Comparison of ENCODE assay signal across 13 cellular contexts in the genomic region with DNA sequence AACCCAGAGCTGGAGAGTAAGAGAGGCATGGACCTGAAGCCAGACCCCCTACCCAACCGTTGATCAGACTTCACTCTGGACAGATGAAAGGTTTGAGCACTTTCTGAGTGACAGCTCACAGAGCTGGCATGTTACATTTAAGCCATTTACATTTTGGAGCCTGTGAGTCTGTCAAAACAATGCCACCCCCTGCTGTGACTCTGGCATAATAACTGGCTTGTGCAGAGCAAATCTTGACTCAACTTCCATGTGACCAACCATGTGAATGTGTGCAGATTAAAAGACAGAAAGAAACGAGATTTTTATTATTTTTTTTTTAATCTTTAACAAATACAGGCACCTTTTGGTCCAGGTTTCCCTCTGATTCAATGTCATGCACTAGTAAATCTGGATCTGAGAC. TPM values are rescaled to one million over a fixed set of nuclear protein-coding genes. Genes with fewer than 3 reads are reported as not detected.
DNase-seq lines count a peak whose midpoint lies in the region; ATAC-seq and TF ChIP-seq lines count a peak whose summit lies in the region.
"Had no signal": no experiment of that assay in that cellular context is flagged by ENCODE, and none has a peak within 500 bp of the region (broad histone marks: within the 10 kb centered on the region; RNA-seq: fewer than 3 reads in every experiment).

No MANE protein-coding gene starts in this region.

- no peak overlapping the region for H3K27ac Mint-ChIP-seq in Calu3 (ENCODE audit: unreplicated experiment)
- H3K27ac Mint-ChIP-seq: activated CD4-positive, alpha-beta T cell treated with anti-CD3 and anti-CD28 coated beads, Interleukin-2, amount 10 ng/mL, durations not matched to agents 24 days and 14 days; activated naive CD4-positive, alpha-beta T cell treated with anti-CD3 and anti-CD28 coated beads, Interleukin-2, amount 50 U/mL, for 24 hours; stimulated activated effector memory CD8-positive, alpha-beta T cell treated with anti-CD3 and anti-CD28 coated beads, Interleukin-12 subunit alpha, Interleukin-12 subunit beta, amount 100 ng/mL, for 72 hours had no signal

- no TSS peak for BruUV-seq in Calu3 (replicated peaks; lab: Mats Ljungman, UMichigan)

- H3K4me3 Mint-ChIP-seq in Calu3 (ENCODE audit: low read depth, unreplicated experiment) = no peak overlapping the region
- H3K4me3 Mint-ChIP-seq: activated CD4-positive, alpha-beta T cell treated with anti-CD3 and anti-CD28 coated beads, Interleukin-2, amount 10 ng/mL, durations not matched to agents 24 days and 14 days; activated naive CD4-positive, alpha-beta T cell treated with anti-CD3 and anti-CD28 coated beads, Interleukin-2, amount 50 U/mL, for 24 hours; stimulated activated effector memory CD8-positive, alpha-beta T cell treated with anti-CD3 and anti-CD28 coated beads, Interleukin-12 subunit alpha, Interleukin-12 subunit beta, amount 100 ng/mL, for 72 hours had no signal

- no peak for ATAC-seq in HG02678 (IDR thresholded peaks at IDR 0.05; ENCODE audit: unreplicated experiment)
- no peak for ATAC-seq in SK-N-SH treated with all-trans-retinoic acid at 6 μM for 48 hours
- ATAC-seq: stimulated activated effector memory CD8-positive, alpha-beta T cell treated with anti-CD3 and anti-CD28 coated beads, Interleukin-12 subunit alpha, Interleukin-12 subunit beta, amount 100 ng/mL, for 72 hours had no signal

- DNase-seq in Daoy (ENCODE audit: low read depth) = peak; percentile 81
- peak; percentile 63 for DNase-seq in M059J (ENCODE audit: low read depth)
- peak; percentile 48 for DNase-seq in SK-MEL-5 (ENCODE audit: low read depth, low spot score)
- DNase-seq in myocyte (ENCODE audit: low read depth) = peak; percentile 62
- no peak for DNase-seq in germinal center (ENCODE audit: low spot score)
- DNase-seq in Calu3 = no peak
- DNase-seq: activated CD4-positive, alpha-beta T cell treated with anti-CD3 and anti-CD28 coated beads, Interleukin-2, amount 10 ng/mL, durations not matched to agents 24 days and 14 days; effector CD4-positive, alpha-beta T cell; NCI-H1048 had no signal

- no peaks in the 10 kb centered on the region for H3K36me3 Mint-ChIP-seq in Calu3 (ENCODE audit: insufficient read depth, unreplicated experiment)
- H3K36me3 Mint-ChIP-seq: activated naive CD4-positive, alpha-beta T cell treated with anti-CD3 and anti-CD28 coated beads, Interleukin-2, amount 50 U/mL, for 24 hours; stimulated activated effector memory CD8-positive, alpha-beta T cell treated with anti-CD3 and anti-CD28 coated beads, Interleukin-12 subunit alpha, Interleukin-12 subunit beta, amount 100 ng/mL, for 72 hours had no signal

- in situ Hi-C loops in SK-MEL-5 (cut with HindIII; ENCODE audit: low pct_unique_long_range_greater_than_20kb, low sequenced_read_pairs) = no loop called here

- CTCF ChIA-PET in Calu3 (lab: Charles Lee) = interaction anchor here (1.3 kb wide), 1 partner anchor 15 kb away, joined by 5 read pairs; no protein-coding TSS in a partner anchor

- no peaks in the 10 kb centered on the region for H3K9me3 Mint-ChIP-seq in Calu3 (ENCODE audit: low read depth, unreplicated experiment)
- H3K9me3 Mint-ChIP-seq: activated naive CD4-positive, alpha-beta T cell treated with anti-CD3 and anti-CD28 coated beads, Interleukin-2, amount 50 U/mL, for 24 hours; stimulated activated effector memory CD8-positive, alpha-beta T cell treated with anti-CD3 and anti-CD28 coated beads, Interleukin-12 subunit alpha, Interleukin-12 subunit beta, amount 100 ng/mL, for 72 hours had no signal

- H3K27me3 Mint-ChIP-seq in Calu3 (ENCODE audit: unreplicated experiment) = peaks cover 67% of the 10 kb centered on the region

- intact Hi-C loops in Calu3 (cut with micrococcal nuclease; ENCODE audit: unreplicated experiment) = no loop called here

- no peak for TF ChIP-seq CTCF in Calu3 (IDR thresholded peaks at IDR 0.05; ENCODE audit: unreplicated experiment)

- H3K4me1 Mint-ChIP-seq in Calu3 (ENCODE audit: low read depth, unreplicated experiment) = no peaks in the 10 kb centered on the region
- H3K4me1 Mint-ChIP-seq: stimulated activated effector memory CD8-positive, alpha-beta T cell treated with anti-CD3 and anti-CD28 coated beads, Interleukin-12 subunit alpha, Interleukin-12 subunit beta, amount 100 ng/mL, for 72 hours had no signal

TF ChIP-seq in SK-N-SH treated with all-trans-retinoic acid at 6 μM for 48 hours, 23 proteins besides CTCF, POLR2A, EP300 and RAD21:
- TF ChIP-seq, protein P1, sequence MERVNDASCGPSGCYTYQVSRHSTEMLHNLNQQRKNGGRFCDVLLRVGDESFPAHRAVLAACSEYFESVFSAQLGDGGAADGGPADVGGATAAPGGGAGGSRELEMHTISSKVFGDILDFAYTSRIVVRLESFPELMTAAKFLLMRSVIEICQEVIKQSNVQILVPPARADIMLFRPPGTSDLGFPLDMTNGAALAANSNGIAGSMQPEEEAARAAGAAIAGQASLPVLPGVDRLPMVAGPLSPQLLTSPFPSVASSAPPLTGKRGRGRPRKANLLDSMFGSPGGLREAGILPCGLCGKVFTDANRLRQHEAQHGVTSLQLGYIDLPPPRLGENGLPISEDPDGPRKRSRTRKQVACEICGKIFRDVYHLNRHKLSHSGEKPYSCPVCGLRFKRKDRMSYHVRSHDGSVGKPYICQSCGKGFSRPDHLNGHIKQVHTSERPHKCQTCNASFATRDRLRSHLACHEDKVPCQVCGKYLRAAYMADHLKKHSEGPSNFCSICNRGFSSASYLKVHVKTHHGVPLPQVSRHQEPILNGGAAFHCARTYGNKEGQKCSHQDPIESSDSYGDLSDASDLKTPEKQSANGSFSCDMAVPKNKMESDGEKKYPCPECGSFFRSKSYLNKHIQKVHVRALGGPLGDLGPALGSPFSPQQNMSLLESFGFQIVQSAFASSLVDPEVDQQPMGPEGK (CRISPR knock-in tag; IDR thresholded peaks at IDR 0.05; ENCODE audit: borderline replicate concordance) = no peak
- TF ChIP-seq TOX (CRISPR knock-in tag; IDR thresholded peaks at IDR 0.05; ENCODE audit: borderline replicate concordance) = no peak
- TF ChIP-seq BACH2 (CRISPR knock-in tag; IDR thresholded peaks at IDR 0.05; ENCODE audit: borderline replicate concordance) = no peak
- TF ChIP-seq ZFP30 (CRISPR knock-in tag; IDR thresholded peaks at IDR 0.05) = no peak
- TF ChIP-seq ZNF8 (CRISPR knock-in tag; IDR thresholded peaks at IDR 0.05) = no peak

RNA-seq across cellular contexts. Expression of a gene that starts 48.5 kb away (rescaled TPM):
- total RNA-seq in Daoy (2014; rRNA removed; shearing (Covaris generic)) = 60.5 and 68.5 TPM in 2 replicates
- total RNA-seq in M059J (2014; rRNA removed; shearing (Covaris generic)) = 47.9 and 75.6 TPM in 2 replicates
- total RNA-seq in SK-MEL-5 (2014; rRNA removed; shearing (Covaris generic)) = 32.2 and 37.2 TPM in 2 replicates
- 18.8 and 19.6 TPM in 2 replicates for polyA plus RNA-seq in SK-MEL-5 (2015; cell fraction: cytosol; rRNA removed)
- 21.9 and 41.2 TPM in 2 replicates for polyA plus RNA-seq in SK-MEL-5 (2015; cell fraction: nucleus; rRNA removed)
- total RNA-seq in myocyte (89.5 and 102 TPM in 2 replicates), Calu3 (2022) (34.4 and 39.3 TPM in 2 replicates)
- 29.3 TPM for polyA plus RNA-seq in myocyte (2012)

RNA-seq across cellular contexts. Expression of a gene that starts 48.5 kb away (rescaled TPM):
- 23.8 and 38.4 TPM in 2 replicates for total RNA-seq in Daoy (2014; rRNA removed; shearing (Covaris generic))
- 13.5 and 23.0 TPM in 2 replicates for total RNA-seq in M059J (2014; rRNA removed; shearing (Covaris generic))
- total RNA-seq in SK-MEL-5 (2014; rRNA removed; shearing (Covaris generic)) = 20.5 and 23.1 TPM in 2 replicates
- 13.2 and 22.9 TPM in 2 replicates for polyA plus RNA-seq in SK-MEL-5 (2015; cell fraction: cytosol; rRNA removed)
- polyA plus RNA-seq in SK-MEL-5 (2015; cell fraction: nucleus; rRNA removed) = 21.1 and 30.1 TPM in 2 replicates
- total RNA-seq in myocyte (19.4 and 27.6 TPM in 2 replicates), Calu3 (2022) (21.3 and 23.5 TPM in 2 replicates)
- polyA plus RNA-seq in myocyte (2012) = 19.1 TPM

Comparison
In these comparisons a context has a peak if more than half of its experiments do, and no peak if none do; other contexts are left out.
1. DNase-seq: peak in Daoy (single experiment), M059J (single experiment), SK-MEL-5 (single experiment) and myocyte (single experiment); none in germinal center (single experiment) and Calu3 (single experiment).